1 cellular context compared by ENCODE assay signal in genomic region chr19:13839193-13839937, GRCh38.
TF ChIP-seq lines count a peak whose summit lies in the region.

No MANE protein-coding gene starts in this region.

TF ChIP-seq in A549, 52 proteins besides CTCF, POLR2A, EP300 and RAD21 (continued from another document):
- TF ChIP-seq E2F6 (IDR thresholded peaks at IDR 0.05; ENCODE audit: borderline replicate concordance, low read depth) (no peak), HOXA7 (CRISPR knock-in tag; IDR thresholded peaks at IDR 0.05) (peak; percentile 67), BHLHE40 (IDR thresholded peaks at IDR 0.05; ENCODE audit: low read depth, low read length) (no peak), EHMT2 (IDR thresholded peaks at IDR 0.05; ENCODE audit: low read depth) (no peak), PBX3 (IDR thresholded peaks at IDR 0.05) (no peak), ZSCAN20 (CRISPR knock-in tag; IDR thresholded peaks at IDR 0.05) (no peak), KDM5A (IDR thresholded peaks at IDR 0.05) (no peak), TP53 (CRISPR knock-in tag; IDR thresholded peaks at IDR 0.05) (peak; percentile 76), SREBF2 (IDR thresholded peaks at IDR 0.05) (no peak), NFE2L2 (conservative IDR thresholded peaks at IDR 0.05; ENCODE audit: low read length) (0 out of 2 replicates have a peak, but pooled peaks have one; percentile 31), MAZ (IDR thresholded peaks at IDR 0.05; ENCODE audit: borderline replicate concordance, low read depth, low read length) (no peak), GATA3 (IDR thresholded peaks at IDR 0.05; ENCODE audit: borderline replicate concordance) (no peak), ZFP36 (IDR thresholded peaks at IDR 0.05; ENCODE audit: borderline replicate concordance, partially characterized antibody) (no peak), POLR2AphosphoS2 (conservative IDR thresholded peaks at IDR 0.05; ENCODE audit: low read length) (peak; percentile 83), MAFK (IDR thresholded peaks at IDR 0.05; ENCODE audit: partially characterized antibody) (no peak), RCOR1 (IDR thresholded peaks at IDR 0.05; ENCODE audit: low read depth, low read length) (no peak), NPAS2 (CRISPR knock-in tag; IDR thresholded peaks at IDR 0.05; ENCODE audit: borderline replicate concordance) (no peak), CBX2 (IDR thresholded peaks at IDR 0.05; ENCODE audit: borderline replicate concordance, low read depth) (no peak), SMC3 (IDR thresholded peaks at IDR 0.05) (no peak), JUNB (IDR thresholded peaks at IDR 0.05) (no peak), MYC (IDR thresholded peaks at IDR 0.05; ENCODE audit: borderline replicate concordance, low read length) (no peak), JUN (IDR thresholded peaks at IDR 0.05) (peak in 1 of 2 experiments; percentile 16; a peak in 1 of 5 replicates), HEYL (CRISPR knock-in tag; IDR thresholded peaks at IDR 0.05) (no peak), PHF8 (IDR thresholded peaks at IDR 0.05; ENCODE audit: borderline replicate concordance, low read depth) (no peak), HOXB13 (CRISPR knock-in tag; IDR thresholded peaks at IDR 0.05; ENCODE audit: low read depth) (no peak), RNF2 (IDR thresholded peaks at IDR 0.05; ENCODE audit: borderline replicate concordance, low read depth) (no peak), FOSB (CRISPR knock-in tag; IDR thresholded peaks at IDR 0.05) (no peak; the same call in 1 of the 2 replicates), ZC3H11A (IDR thresholded peaks at IDR 0.05) (no peak), ZNF302 (CRISPR knock-in tag; IDR thresholded peaks at IDR 0.05) (no peak)
- TF ChIP-seq, protein P1, sequence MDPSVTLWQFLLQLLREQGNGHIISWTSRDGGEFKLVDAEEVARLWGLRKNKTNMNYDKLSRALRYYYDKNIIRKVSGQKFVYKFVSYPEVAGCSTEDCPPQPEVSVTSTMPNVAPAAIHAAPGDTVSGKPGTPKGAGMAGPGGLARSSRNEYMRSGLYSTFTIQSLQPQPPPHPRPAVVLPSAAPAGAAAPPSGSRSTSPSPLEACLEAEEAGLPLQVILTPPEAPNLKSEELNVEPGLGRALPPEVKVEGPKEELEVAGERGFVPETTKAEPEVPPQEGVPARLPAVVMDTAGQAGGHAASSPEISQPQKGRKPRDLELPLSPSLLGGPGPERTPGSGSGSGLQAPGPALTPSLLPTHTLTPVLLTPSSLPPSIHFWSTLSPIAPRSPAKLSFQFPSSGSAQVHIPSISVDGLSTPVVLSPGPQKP (IDR thresholded peaks at IDR 0.05; ENCODE audit: low read depth, low read length), result no peak
